10 cellular contexts compared by ENCODE assay signal in the genomic region with DNA sequence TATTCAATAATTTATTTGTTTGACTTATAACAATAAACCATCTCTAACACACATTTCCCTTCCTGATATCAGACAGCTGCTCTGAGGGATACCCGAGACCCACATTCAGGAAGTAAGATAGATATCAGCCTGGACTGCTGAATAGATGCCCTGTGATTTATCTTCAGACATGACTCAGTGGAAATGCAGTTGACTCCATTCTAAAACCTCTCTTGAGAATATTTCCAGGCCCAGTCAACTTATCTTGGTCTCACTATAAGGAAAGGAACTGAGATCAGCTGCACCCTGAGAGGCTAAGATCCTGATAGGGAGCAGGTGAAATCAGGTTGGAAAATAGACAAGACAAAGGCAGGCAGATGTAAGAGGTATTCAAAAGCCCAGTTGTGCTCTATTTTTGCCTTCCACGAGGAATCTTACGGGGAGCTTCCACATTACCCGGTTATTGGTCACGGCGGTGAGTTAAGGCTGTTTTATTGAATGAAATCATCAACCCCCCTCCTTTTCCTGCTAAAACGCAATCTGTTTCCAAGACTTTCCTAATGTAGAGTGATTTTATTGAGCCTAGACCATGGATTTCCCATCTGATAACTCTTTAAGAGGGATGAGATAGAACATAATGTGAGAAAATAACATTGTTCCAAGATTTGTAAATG. TPM values are rescaled to one million over a fixed set of nuclear protein-coding genes. Genes with fewer than 3 reads are reported as not detected.
DNase-seq lines count a peak whose midpoint lies in the region; ATAC-seq lines count a peak whose summit lies in the region.
"Had no signal": no experiment of that assay in that cellular context is flagged by ENCODE, and none has a peak within 500 bp of the region (broad histone marks: within the 10 kb centered on the region; RNA-seq: fewer than 3 reads in every experiment).

No MANE protein-coding gene starts in this region.

- no peak for ATAC-seq in GM19035 (IDR thresholded peaks at IDR 0.05; ENCODE audit: unreplicated experiment)

- no peak overlapping the region for H3K4me3 Mint-ChIP-seq in activated T-cell treated with anti-CD3 and anti-CD28 coated beads, Interleukin-2, amount 50 U/mL, for 24 hours

- no peak overlapping the region for H3K27ac Mint-ChIP-seq in activated T-cell treated with anti-CD3 and anti-CD28 coated beads, Interleukin-2, amount 50 U/mL, for 24 hours

- H3K9me3 Mint-ChIP-seq in activated T-cell treated with anti-CD3 and anti-CD28 coated beads, Interleukin-2, amount 50 U/mL, for 24 hours = no peaks in the 10 kb centered on the region

- H3K27me3 Mint-ChIP-seq in activated T-cell treated with anti-CD3 and anti-CD28 coated beads, Interleukin-2, amount 50 U/mL, for 24 hours = no peaks in the 10 kb centered on the region

- peaks cover 11% of the 10 kb centered on the region for H3K4me1 Mint-ChIP-seq in activated T-cell treated with anti-CD3 and anti-CD28 coated beads, Interleukin-2, amount 50 U/mL, for 24 hours (ENCODE audit: low read depth)

- DNase-seq in EL = peak; percentile 86
- peak; percentile 74 for DNase-seq in RKO (ENCODE audit: low spot score)
- peak; percentile 71 for DNase-seq in dermis blood vessel endothelial cell
- peak; percentile 80 for DNase-seq in myocyte (ENCODE audit: low read depth)
- DNase-seq in activated T-cell treated with anti-CD3 and anti-CD28 coated beads, Interleukin-2, amount 50 U/mL, for 24 hours = no peak
- no peak for DNase-seq in superior temporal gyrus (ENCODE audit: extremely low spot score)
- no peak for DNase-seq in GM19238 (ENCODE audit: insufficient read length, low spot score)
- DNase-seq: NCI-H1436 treated with DMSO at 0.1 percent for 48 hours had no signal

- no peaks in the 10 kb centered on the region for H3K36me3 Mint-ChIP-seq in activated T-cell treated with anti-CD3 and anti-CD28 coated beads, Interleukin-2, amount 50 U/mL, for 24 hours (ENCODE audit: low read depth)

RNA-seq across cellular contexts. Expression of gene C6orf15, which starts 25.5 kb away (rescaled TPM):
- total RNA-seq in dermis blood vessel endothelial cell (0.14 TPM in 1 of 2 replicates, not detected in the other), myocyte (1.2 and 2.4 TPM in 2 replicates)
- polyA plus RNA-seq in myocyte (2012) = 1.9 TPM
- total RNA-seq: lung had no signal
- polyA plus RNA-seq: lung had no signal

RNA-seq across cellular contexts. Expression of gene PSORS1C1, which starts 27.7 kb away (rescaled TPM):
- 0.17 and 4.7 TPM in 2 replicates for total RNA-seq in dermis blood vessel endothelial cell
- 0.21 and 0.29 TPM in 2 replicates for total RNA-seq in myocyte
- polyA plus RNA-seq in myocyte (2012) = 2.0 TPM

RNA-seq across cellular contexts. Expression of gene CDSN, which starts 33.3 kb away (rescaled TPM):
- total RNA-seq in dermis blood vessel endothelial cell (not detected in 2 replicates), myocyte (0.16 TPM in 1 of 2 replicates, not detected in the other)
- 0.20 TPM for polyA plus RNA-seq in myocyte (2012)

RNA-seq across cellular contexts. Expression of gene PSORS1C2, which starts 52.0 kb away (rescaled TPM):
- not detected in 2 replicates for total RNA-seq in dermis blood vessel endothelial cell
- total RNA-seq in myocyte = not detected in 2 replicates
- polyA plus RNA-seq in myocyte (2012) = not detected
- total RNA-seq: lung had no signal
- polyA plus RNA-seq: lung had no signal

Comparison
In these comparisons a context has a peak if more than half of its experiments do, and no peak if none do; other contexts are left out.
1. DNase-seq: peak in EL (single experiment), RKO (single experiment), dermis blood vessel endothelial cell (single experiment) and myocyte (single experiment); none in activated T-cell treated with anti-CD3 and anti-CD28 coated beads, Interleukin-2, amount 50 U/mL, for 24 hours (single experiment), superior temporal gyrus (single experiment) and GM19238 (single experiment).